Comparison of ENCODE assay signal across 23 cellular contexts in the genomic region with DNA sequence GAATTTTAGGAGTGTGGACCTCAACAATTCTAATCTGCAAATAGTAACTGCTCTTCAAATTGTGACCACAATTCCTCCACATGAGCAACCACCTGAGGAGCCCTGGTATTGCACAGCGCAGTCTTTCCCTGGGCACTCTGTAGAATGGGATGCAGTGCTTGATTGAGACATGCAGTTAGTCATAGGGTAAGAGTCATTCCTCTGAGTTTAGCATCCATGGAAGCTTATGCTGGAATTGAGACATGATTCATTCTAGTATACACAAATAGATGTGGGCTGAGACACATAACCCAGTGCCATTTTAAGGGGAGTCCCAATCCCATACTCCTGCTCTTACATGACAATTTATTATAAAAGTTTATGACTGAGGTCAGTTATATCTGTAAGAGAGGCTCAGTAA.
"Had no signal": no experiment of that assay in that cellular context is flagged by ENCODE, and none has a peak within 500 bp of the region (broad histone marks: within the 10 kb centered on the region; RNA-seq: fewer than 3 reads in every experiment).

No MANE protein-coding gene starts in this region.

- H3K27me3 ChIP-seq: uterus had no signal

- DNase-seq: activated CD4-positive, alpha-beta T cell treated with anti-CD3 and anti-CD28 coated beads for 1 hour; activated CD4-positive, alpha-beta T cell treated with anti-CD3 and anti-CD28 coated beads, Interleukin-2, amount 10 ng/mL, durations not matched to agents 7 days and 5 days; activated CD8-positive, alpha-beta T cell treated with anti-CD3 and anti-CD28 coated beads for 36 hours; activated gamma-delta T cell treated with Interleukin-2 at 50 U/mL for 16 hours; activated T-cell treated with anti-CD3 and anti-CD28 coated beads, Interleukin-2, amount 50 U/mL, for 4 hours; cerebellar nuclear complex; cortex of kidney; effector memory CD8-positive, alpha-beta T cell; foreskin melanocyte; left cardiac atrium; left ventricle myocardium superior; mucosa of descending colon; posterior cingulate gyrus; right cardiac atrium; stimulated activated CD4-positive, alpha-beta T cell treated with anti-CD3 and anti-CD28 coated beads, Interleukin-2, amount 100 ng/mL, for 48 hours; stimulated activated naive CD8-positive, alpha-beta T cell treated with anti-CD3 and anti-CD28 coated beads, Interleukin-15, Interleukin-2, amounts not matched to agents 100 U/mL and 50 U/mL, for 24 hours; T-helper 2 cell; uterus had no signal

- H3K4me1 ChIP-seq: uterus had no signal

- H3K27me3 Mint-ChIP-seq: activated CD4-positive, alpha-beta T cell treated with anti-CD3 and anti-CD28 coated beads, Interleukin-2, amount 10 ng/mL, durations not matched to agents 7 days and 5 days; activated CD8-positive, alpha-beta T cell treated with anti-CD3 and anti-CD28 coated beads for 36 hours; activated naive CD4-positive, alpha-beta T cell treated with anti-CD3 and anti-CD28 coated beads, Interleukin-2, amount 50 U/mL, for 24 hours; activated T-helper 17 cell treated with anti-CD3 and anti-CD28 coated beads, Interleukin-2, amount 50 U/mL, for 72 hours; effector memory CD8-positive, alpha-beta T cell; natural killer cell treated with Interleukin-12 subunit alpha and Interleukin-12 subunit beta and Interleukin-15 and Interleukin-18, amount 100 ng/mL, for 72 hours; type B pancreatic cell had no signal

- H3K4me1 Mint-ChIP-seq: activated CD4-positive, alpha-beta T cell treated with anti-CD3 and anti-CD28 coated beads, Interleukin-2, amount 10 ng/mL, durations not matched to agents 7 days and 5 days; activated naive CD4-positive, alpha-beta T cell treated with anti-CD3 and anti-CD28 coated beads, Interleukin-2, amount 50 U/mL, for 24 hours; activated T-helper 17 cell treated with anti-CD3 and anti-CD28 coated beads, Interleukin-2, amount 50 U/mL, for 72 hours; WTC11 had no signal

- H3K9me3 ChIP-seq: uterus had no signal

- H3K27ac ChIP-seq: uterus had no signal

- H3K36me3 ChIP-seq: uterus had no signal

- H3K4me3 Mint-ChIP-seq: activated CD4-positive, alpha-beta T cell treated with anti-CD3 and anti-CD28 coated beads, Interleukin-2, amount 10 ng/mL, durations not matched to agents 7 days and 5 days; activated CD8-positive, alpha-beta T cell treated with anti-CD3 and anti-CD28 coated beads for 36 hours; activated naive CD4-positive, alpha-beta T cell treated with anti-CD3 and anti-CD28 coated beads, Interleukin-2, amount 50 U/mL, for 24 hours; activated T-cell treated with anti-CD3 and anti-CD28 coated beads, Interleukin-2, amount 50 U/mL, for 4 hours; activated T-helper 17 cell treated with anti-CD3 and anti-CD28 coated beads, Interleukin-2, amount 50 U/mL, for 72 hours; effector memory CD8-positive, alpha-beta T cell; natural killer cell treated with Interleukin-12 subunit alpha and Interleukin-12 subunit beta and Interleukin-15 and Interleukin-18, amount 100 ng/mL, for 72 hours; type B pancreatic cell; WTC11 had no signal

- H3K4me3 ChIP-seq: mucosa of descending colon, uterus had no signal

- H3K36me3 Mint-ChIP-seq: activated naive CD4-positive, alpha-beta T cell treated with anti-CD3 and anti-CD28 coated beads, Interleukin-2, amount 50 U/mL, for 24 hours; type B pancreatic cell; WTC11 had no signal

- H3K27ac Mint-ChIP-seq: activated CD4-positive, alpha-beta T cell treated with anti-CD3 and anti-CD28 coated beads, Interleukin-2, amount 10 ng/mL, durations not matched to agents 7 days and 5 days; activated CD8-positive, alpha-beta T cell treated with anti-CD3 and anti-CD28 coated beads for 36 hours; activated naive CD4-positive, alpha-beta T cell treated with anti-CD3 and anti-CD28 coated beads, Interleukin-2, amount 50 U/mL, for 24 hours; activated T-helper 17 cell treated with anti-CD3 and anti-CD28 coated beads, Interleukin-2, amount 50 U/mL, for 72 hours; effector memory CD8-positive, alpha-beta T cell; natural killer cell treated with Interleukin-12 subunit alpha and Interleukin-12 subunit beta and Interleukin-15 and Interleukin-18, amount 100 ng/mL, for 72 hours; type B pancreatic cell; WTC11 had no signal

- ATAC-seq: activated CD8-positive, alpha-beta T cell treated with anti-CD3 and anti-CD28 coated beads for 36 hours; activated T-cell treated with anti-CD3 and anti-CD28 coated beads, Interleukin-2, amount 50 U/mL, for 4 hours; activated T-helper 17 cell treated with anti-CD3 and anti-CD28 coated beads, Interleukin-2, amount 50 U/mL, for 72 hours; effector memory CD8-positive, alpha-beta T cell; left cardiac atrium; left ventricle myocardium superior; mucosa of descending colon; natural killer cell treated with Interleukin-12 subunit alpha and Interleukin-12 subunit beta and Interleukin-15 and Interleukin-18, amount 100 ng/mL, for 72 hours; right cardiac atrium; stimulated activated naive CD8-positive, alpha-beta T cell treated with anti-CD3 and anti-CD28 coated beads, Interleukin-15, Interleukin-2, amounts not matched to agents 100 U/mL and 50 U/mL, for 24 hours; WTC11 had no signal

- H3K9me3 Mint-ChIP-seq: activated naive CD4-positive, alpha-beta T cell treated with anti-CD3 and anti-CD28 coated beads, Interleukin-2, amount 50 U/mL, for 24 hours; activated T-cell treated with anti-CD3 and anti-CD28 coated beads, Interleukin-2, amount 50 U/mL, for 4 hours; type B pancreatic cell; WTC11 had no signal
